19 cellular contexts compared by ENCODE assay signal in genomic region chr3:120645083-120645800, GRCh38. TPM values are rescaled to one million over a fixed set of nuclear protein-coding genes. Genes with fewer than 3 reads are reported as not detected.
A peak's percentile ranks its signal among the peaks of the same experiment; 100 is the strongest.
DNase-seq lines count a peak whose midpoint lies in the region; TF ChIP-seq lines count a peak whose summit lies in the region.
"Had no signal": no experiment of that assay in that cellular context is flagged by ENCODE, and none has a peak within 500 bp of the region (broad histone marks: within the 10 kb centered on the region; RNA-seq: fewer than 3 reads in every experiment).

No MANE protein-coding gene starts in this region.

- WGBS in mesenchymal stem cell: 77% methylated on average over 3 of the region's 5 CpGs

- no peak overlapping the region for H2BK120ac ChIP-seq in mesenchymal stem cell (ENCODE audit: low read depth, low read length)

- H3K27me3 Mint-ChIP-seq in CD8-positive, alpha-beta memory T cell: no peaks in the 10 kb centered on the region

- no peak overlapping the region for H3K4me2 ChIP-seq in mesenchymal stem cell (ENCODE audit: low read length, poor library complexity, severe bottlenecking)

- H3K4me1 Mint-ChIP-seq in CD8-positive, alpha-beta memory T cell: peaks cover 2 to 4% (median 2%) of the 10 kb centered on the region in 3 donors

- no peaks in the 10 kb centered on the region for H3K27me3 ChIP-seq in mesenchymal stem cell (ENCODE audit: control insufficient read depth in 1 of 2, insufficient read depth in 1 of 2, low read length in 2 of 2)
- H3K27me3 ChIP-seq in CD8-positive, alpha-beta memory T cell (ENCODE audit: insufficient read depth, low read length, poor library complexity, severe bottlenecking): no peaks in the 10 kb centered on the region
- H3K27me3 ChIP-seq: BE2C, body of pancreas, gastroesophageal sphincter had no signal

- H3K4me3 Mint-ChIP-seq in CD8-positive, alpha-beta memory T cell: no peak overlapping the region

- H3K27ac ChIP-seq in mesenchymal stem cell (ENCODE audit: low read length, poor library complexity, severe bottlenecking): no peak overlapping the region
- no peak overlapping the region for H3K27ac ChIP-seq in CD8-positive, alpha-beta memory T cell (ENCODE audit: low read depth, low read length)
- no peak overlapping the region for H3K27ac ChIP-seq in RWPE1
- H3K27ac ChIP-seq: body of pancreas, gastroesophageal sphincter had no signal

- peak overlapping the region in 1 of 2 experiments; percentile 70 for H3K14ac ChIP-seq in mesenchymal stem cell (ENCODE audit: low read length in 2 of 2)

- H3K9ac ChIP-seq in mesenchymal stem cell (ENCODE audit: low read length): no peak overlapping the region

- peaks cover 3% of the 10 kb centered on the region for H3K4me1 ChIP-seq in mesenchymal stem cell (ENCODE audit: control insufficient read depth, insufficient read depth, low read depth, low read length)
- H3K4me1 ChIP-seq in CD8-positive, alpha-beta memory T cell (ENCODE audit: insufficient read depth, low read length): no peaks in the 10 kb centered on the region
- H3K4me1 ChIP-seq: BE2C had no signal

- POLR2A ChIA-PET in CD8-positive, alpha-beta memory T cell (lab: Charles Lee): no interaction called here
- POLR2A ChIA-PET in RWPE1 (lab: Yijun Ruan, JAX; ENCODE audit: low non-redundant PET): no interaction called here

- no peak overlapping the region for H2AK5ac ChIP-seq in mesenchymal stem cell (ENCODE audit: low read length, severe bottlenecking)

- H2BK5ac ChIP-seq in mesenchymal stem cell (ENCODE audit: low read depth, low read length, poor library complexity, severe bottlenecking): no peak overlapping the region

- no peak for TF ChIP-seq CTCF in RWPE1 (conservative IDR thresholded peaks at IDR 0.05; ENCODE audit: low read depth)

- no peak overlapping the region for H2BK15ac ChIP-seq in mesenchymal stem cell (ENCODE audit: low read depth, poor library complexity, severe bottlenecking)

- no peaks in the 10 kb centered on the region for H3K36me3 ChIP-seq in mesenchymal stem cell (ENCODE audit: control insufficient read depth in 1 of 2, insufficient read depth in 2 of 2, low read depth in 1 of 2, low read length in 2 of 2)
- no peaks in the 10 kb centered on the region for H3K36me3 ChIP-seq in CD8-positive, alpha-beta memory T cell (ENCODE audit: insufficient read depth, low read length)
- H3K36me3 ChIP-seq: BE2C, gastroesophageal sphincter had no signal

- no peaks in the 10 kb centered on the region for H3K79me1 ChIP-seq in mesenchymal stem cell (replicated peaks; ENCODE audit: low read length, poor library complexity, severe bottlenecking)

- H3K9me3 Mint-ChIP-seq in CD8-positive, alpha-beta memory T cell: no peaks in the 10 kb centered on the region

- no peak overlapping the region for H3K23ac ChIP-seq in mesenchymal stem cell (ENCODE audit: low read length in 2 of 2)

- H3K4ac ChIP-seq in mesenchymal stem cell (ENCODE audit: low read depth in 1 of 2, low read length in 2 of 2): no peak overlapping the region

- H3K4me3 ChIP-seq in mesenchymal stem cell (ENCODE audit: insufficient read depth in 1 of 2, low read depth in 1 of 2, low read length in 2 of 2): no peak overlapping the region
- no peak overlapping the region for H3K4me3 ChIP-seq in CD8-positive, alpha-beta memory T cell (ENCODE audit: low read length)
- H3K4me3 ChIP-seq: body of pancreas, gastroesophageal sphincter, mucosa of descending colon had no signal

- no peak overlapping the region for H3K18ac ChIP-seq in mesenchymal stem cell (ENCODE audit: low read depth in 1 of 2, low read length in 2 of 2)

- H3K9me3 ChIP-seq in mesenchymal stem cell (ENCODE audit: control insufficient read depth, low read length): no peaks in the 10 kb centered on the region
- no peaks in the 10 kb centered on the region for H3K9me3 ChIP-seq in CD8-positive, alpha-beta memory T cell (ENCODE audit: low read length)
- H3K9me3 ChIP-seq: BE2C, body of pancreas, gastroesophageal sphincter, mucosa of descending colon had no signal

- peak overlapping the region; percentile 3 for H4K8ac ChIP-seq in mesenchymal stem cell (ENCODE audit: low read length)

- peak overlapping the region in 1 of 2 experiments; percentile 3 for H2BK12ac ChIP-seq in mesenchymal stem cell (ENCODE audit: low read length in 2 of 2)

- peak overlapping the region in 1 of 8 donors; percentile 64 for H3K27ac Mint-ChIP-seq in CD8-positive, alpha-beta memory T cell

- no peak overlapping the region for H4K91ac ChIP-seq in mesenchymal stem cell (ENCODE audit: low read length)

- peaks cover 0 to 4% (median 0%) of the 10 kb centered on the region in 3 donors for H3K36me3 Mint-ChIP-seq in CD8-positive, alpha-beta memory T cell

- DNase-seq in CD1c-positive myeloid dendritic cell (ENCODE audit: extremely low spot score) (peak; percentile 43), HT1080 (ENCODE audit: low read depth) (peak; percentile 24), amniotic epithelial cell (ENCODE audit: low read depth) (peak; percentile 29), mesenchymal stem cell (no peak), NCI-H2227 (lab: John Stamatoyannopoulos, UW; ENCODE audit: unreplicated experiment) (no peak), AG08395 (ENCODE audit: low spot score) (no peak), RWPE1 (ENCODE audit: low spot score) (no peak)
- DNase-seq in CD8-positive, alpha-beta memory T cell: no peak
- DNase-seq: activated CD4-positive, CD25-positive, alpha-beta regulatory T cell; activated gamma-delta T cell treated with Interleukin-2 at 50 U/mL for 16 hours; BE2C; body of pancreas; DMS79; mucosa of descending colon; NCI-H1105 treated with DMSO at 0.1 percent for 48 hours; stimulated activated CD4-positive, alpha-beta T cell treated with anti-CD3 and anti-CD28 coated beads, Interleukin-12 subunit alpha, Interleukin-12 subunit beta, amount 100 ng/mL, for 4 hours; SW 1271 had no signal

- CTCF ChIA-PET in CD8-positive, alpha-beta memory T cell (lab: Charles Lee): no interaction called here
- CTCF ChIA-PET in RWPE1 (lab: Yijun Ruan, JAX): interaction anchor here (0.5 kb wide), 1 partner anchor 373 kb away, joined by 4 read pairs; no protein-coding TSS in a partner anchor

- no peak overlapping the region for H2AFZ ChIP-seq in mesenchymal stem cell (ENCODE audit: low read depth, low read length)

RNA-seq across cellular contexts. Expression of gene HGD, which starts 36.8 kb away (rescaled TPM):
- total RNA-seq in HT1080 (2014; rRNA removed; shearing (Covaris generic)): not detected in 2 replicates
- not detected in 2 replicates for polyA plus RNA-seq in HT1080 (2015; cell fraction: cytosol; rRNA removed)
- 0.42 TPM in 1 of 2 replicates, not detected in the other for polyA plus RNA-seq in HT1080 (2015; cell fraction: nucleus; rRNA removed)
- polyA plus RNA-seq in mesenchymal stem cell (2013, experiment 1 of 2): 0.12 TPM
- 0.07 TPM for polyA plus RNA-seq in mesenchymal stem cell (2013, experiment 2 of 2)
- 1 to 10 TPM in 1 of 2 experiments, under 1 TPM in 1; 0.98 to 1.1 TPM for total RNA-seq in CD8-positive, alpha-beta memory T cell
- polyA plus RNA-seq in CD8-positive, alpha-beta memory T cell: not detected
- total RNA-seq: gastroesophageal sphincter had no signal
- polyA plus RNA-seq: keratinocyte had no signal

RNA-seq across cellular contexts. Expression of gene NDUFB4, which starts 49.1 kb away (rescaled TPM):
- total RNA-seq in HT1080 (2014; rRNA removed; shearing (Covaris generic)): 188 and 294 TPM in 2 replicates
- polyA plus RNA-seq in HT1080 (2015; cell fraction: cytosol; rRNA removed): 208 and 296 TPM in 2 replicates
- 107 and 138 TPM in 2 replicates for polyA plus RNA-seq in HT1080 (2015; cell fraction: nucleus; rRNA removed)
- polyA plus RNA-seq in mesenchymal stem cell (2013, experiment 1 of 2): 376 TPM
- 362 TPM for polyA plus RNA-seq in mesenchymal stem cell (2013, experiment 2 of 2)
- 100 to 1,000 TPM; 102 to 103 TPM for total RNA-seq in CD8-positive, alpha-beta memory T cell
- 263 TPM for polyA plus RNA-seq in CD8-positive, alpha-beta memory T cell

Comparison
In these comparisons a context has a peak if more than half of its experiments do, and no peak if none do; other contexts are left out.
1. DNase-seq: peak in CD1c-positive myeloid dendritic cell (single experiment), HT1080 (single experiment) and amniotic epithelial cell (single experiment); none in mesenchymal stem cell (single experiment), NCI-H2227 (single experiment), CD8-positive, alpha-beta memory T cell (0 of 5), AG08395 (single experiment) and RWPE1 (single experiment).